In the genomic region with DNA sequence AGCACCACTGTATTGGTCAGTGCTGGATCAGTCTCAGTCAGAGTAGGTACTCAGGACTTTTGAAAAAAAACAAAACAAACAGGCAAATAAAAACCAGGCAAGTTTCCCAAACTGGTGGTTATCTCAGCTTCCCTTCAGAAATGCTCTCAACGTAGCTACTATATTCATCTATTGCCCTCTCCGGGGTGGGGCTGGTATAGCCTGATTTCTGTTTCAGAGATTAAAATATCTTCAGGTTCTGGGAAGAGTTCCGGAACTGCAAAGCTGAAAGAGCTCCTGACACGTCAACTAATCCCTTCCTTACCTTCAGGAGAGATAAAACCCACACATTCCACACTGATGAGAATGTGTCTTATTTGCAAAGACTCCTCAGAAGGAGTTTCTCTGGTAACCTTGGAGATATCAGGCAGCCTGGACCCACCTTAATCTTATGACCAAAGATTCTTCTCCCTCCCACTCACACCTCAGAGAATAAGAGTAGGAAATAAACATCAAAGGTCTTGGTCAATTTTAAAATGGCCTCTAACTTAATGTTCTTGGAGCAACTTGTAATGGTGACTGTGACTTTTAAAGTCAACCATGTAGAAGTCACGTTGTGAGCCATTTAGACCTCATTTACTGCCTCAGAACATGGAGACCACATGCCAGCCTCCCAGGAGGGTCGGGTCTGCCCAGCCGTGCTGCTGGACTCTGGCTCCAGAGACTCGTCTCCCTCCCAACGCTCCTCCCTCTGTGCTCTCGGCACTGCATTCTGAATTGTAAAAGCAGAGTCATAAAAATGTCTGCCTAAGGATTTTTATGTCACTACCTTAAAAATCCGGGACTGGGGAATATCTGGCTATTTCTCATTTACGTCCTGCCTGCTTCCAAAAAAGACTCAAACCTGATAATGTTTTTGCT, we compare ENCODE assay signal across 10 cellular contexts. TPM values are rescaled to one million over a fixed set of nuclear protein-coding genes. Genes with fewer than 3 reads are reported as not detected.
DNase-seq lines count a peak whose midpoint lies in the region; ATAC-seq, FAIRE-seq and TF ChIP-seq lines count a peak whose summit lies in the region.
"Had no signal": no experiment of that assay in that cellular context is flagged by ENCODE, and none has a peak within 500 bp of the region (broad histone marks: within the 10 kb centered on the region; RNA-seq: fewer than 3 reads in every experiment).

No MANE protein-coding gene starts in this region.

- ATAC-seq in HG02884 (IDR thresholded peaks at IDR 0.05; ENCODE audit: unreplicated experiment) = no peak
- no peak for ATAC-seq in gastrocnemius medialis
- ATAC-seq in HG02870 (IDR thresholded peaks at IDR 0.05; ENCODE audit: unreplicated experiment) = no peak
- ATAC-seq: psoas muscle had no signal

- FAIRE-seq in small intestine (lab: Jason Lieb, UNC) = no peak

- TF ChIP-seq CTCF in gastrocnemius medialis (IDR thresholded peaks at IDR 0.05 in 4 of 5, conservative IDR thresholded peaks at IDR 0.05 in 1 of 5) = no peak

- no peak overlapping the region for H3K4me3 ChIP-seq in small intestine (ENCODE audit: low read depth in 1 of 2, low read length in 2 of 2)
- H3K4me3 ChIP-seq in gastrocnemius medialis = no peak overlapping the region
- H3K4me3 ChIP-seq: psoas muscle had no signal

- H3K27ac ChIP-seq in small intestine (ENCODE audit: low read depth in 1 of 2, low read length in 1 of 2) (peak overlapping the region; percentile 48 to 57), gastrocnemius medialis (no peak overlapping the region)
- H3K27ac ChIP-seq: psoas muscle had no signal

- H3K4me1 ChIP-seq in small intestine (ENCODE audit: control insufficient read depth in 2 of 2, insufficient read depth in 1 of 2, low read depth in 1 of 2, low read length in 1 of 2) = no peaks in the 10 kb centered on the region
- H3K4me1 ChIP-seq in gastrocnemius medialis = no peaks in the 10 kb centered on the region
- H3K4me1 ChIP-seq: psoas muscle had no signal

- in situ Hi-C loops in gastrocnemius medialis (cut with MboI; ENCODE audit: low sequenced_read_pairs in 4 of 4) = no loop called here

- H3K9me3 ChIP-seq in small intestine (ENCODE audit: control insufficient read depth, low read depth) (no peaks in the 10 kb centered on the region), gastrocnemius medialis (no peaks in the 10 kb centered on the region)
- H3K9me3 ChIP-seq: psoas muscle had no signal

- 16 to 43% (median 24%) methylated on average over 12 of the region's 12 CpGs for WGBS in small intestine, 3 donors

- peaks cover 14 to 16% of the 10 kb centered on the region in 2 donors for H3K36me3 ChIP-seq in small intestine (ENCODE audit: control insufficient read depth in 2 of 2, insufficient read depth in 2 of 2, low read length in 2 of 2)
- no peaks in the 10 kb centered on the region for H3K36me3 ChIP-seq in gastrocnemius medialis

- DNase-seq in HCEC 1CT = peak; percentile 94
- peak; percentile 11 for DNase-seq in T1000 (lab: John Stamatoyannopoulos, UW)
- peak in 25 of 42 donors; percentile 7 to 80 (median 51) for DNase-seq in head of caudate nucleus
- DNase-seq in small intestine = peak; percentile 47
- no peak for DNase-seq in gastrocnemius medialis
- DNase-seq: NCI-H2171, psoas muscle, T-helper 9 cell had no signal

- H3K27me3 ChIP-seq in small intestine (ENCODE audit: control insufficient read depth in 2 of 2, insufficient read depth in 2 of 2, low read length in 2 of 2) = no peaks in the 10 kb centered on the region
- no peaks in the 10 kb centered on the region for H3K27me3 ChIP-seq in gastrocnemius medialis

- intact Hi-C loops in head of caudate nucleus (cut with DNase I) = no loop called here
- intact Hi-C loops in gastrocnemius medialis (cut with DNase I; ENCODE audit: low total_unique reads) = no loop called here

- TF ChIP-seq POLR2A in gastrocnemius medialis (IDR thresholded peaks at IDR 0.05) = no peak

RNA-seq across cellular contexts. Expression of a gene that starts 53.8 kb away (rescaled TPM):
- 10 to 100 TPM in 1 of 3 donors, 1 to 10 TPM in 2; 8.4 to 16.8 (median 8.5) TPM for polyA plus RNA-seq in small intestine
- total RNA-seq in gastrocnemius medialis = under 1 TPM; 0.12 to 0.82 (median 0.49) TPM

Comparison
In these comparisons a context has a peak if more than half of its experiments do, and no peak if none do; other contexts are left out.
1. DNase-seq: peak in HCEC 1CT (single experiment), T1000 (single experiment), head of caudate nucleus (25 of 42) and small intestine (single experiment); none in gastrocnemius medialis (0 of 2).
2. H3K27ac ChIP-seq: peak in small intestine (2 of 2); none in gastrocnemius medialis (0 of 4).